Comparison of ENCODE assay signal across 8 cellular contexts in the genomic region with DNA sequence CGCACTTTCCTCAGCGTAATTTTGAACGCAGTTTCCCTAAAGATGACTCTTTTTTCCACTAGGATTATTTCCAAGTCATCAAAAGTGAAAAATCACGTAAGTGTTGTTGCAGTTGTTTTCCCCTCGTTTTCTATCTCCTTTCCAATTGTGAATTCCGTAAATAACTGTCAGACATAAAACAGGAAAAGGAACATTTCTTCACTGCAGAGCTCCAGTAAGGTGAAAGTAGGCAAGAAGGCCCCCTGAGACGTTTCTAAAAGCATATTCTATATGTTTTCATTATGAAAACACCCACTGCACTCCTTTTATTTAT. TPM values are rescaled to one million over a fixed set of nuclear protein-coding genes. Genes with fewer than 3 reads are reported as not detected.
DNase-seq lines count a peak whose midpoint lies in the region; ATAC-seq and TF ChIP-seq lines count a peak whose summit lies in the region.

No MANE protein-coding gene starts in this region.

- H2AFZ ChIP-seq in neuronal stem cell (ENCODE audit: low read length) = peak overlapping the region; percentile 96

- H3K18ac ChIP-seq in neuronal stem cell (ENCODE audit: low read length) = peak overlapping the region; percentile 89

- in situ Hi-C loops in Panc1 (cut with HindIII; ENCODE audit: low pct_unique_long_range_greater_than_20kb, low sequenced_read_pairs) = no loop called here

- CTCF ChIA-PET in Caco-2 (lab: Charles Lee) (no interaction called here), Panc1 (lab: Charles Lee) (interaction anchor here (0.7 kb wide), 1 partner anchor 758 kb away, joined by 3 read pairs; no protein-coding TSS in a partner anchor)

- H3K27me3 ChIP-seq in Caco-2 (replicated peaks; ENCODE audit: control insufficient read depth, insufficient read depth, low read length) = no peaks in the 10 kb centered on the region
- no peaks in the 10 kb centered on the region for H3K27me3 ChIP-seq in Panc1 (ENCODE audit: control insufficient read depth, insufficient read depth, low read length)
- H3K27me3 ChIP-seq in neuronal stem cell (ENCODE audit: control insufficient read depth in 3 of 3, insufficient read depth in 3 of 3, low read depth in 1 of 3, low read length in 3 of 3) = peaks cover 0 to 6% (median 0%) of the 10 kb centered on the region in 3 experiments

- peak overlapping the region; percentile 79 for H3K4me2 ChIP-seq in neuronal stem cell (ENCODE audit: insufficient read depth, low read length, poor library complexity, severe bottlenecking)

- H2BK5ac ChIP-seq in neuronal stem cell (ENCODE audit: low read length) = no peak overlapping the region

- H2BK12ac ChIP-seq in neuronal stem cell (ENCODE audit: low read length) = no peak overlapping the region

- ATAC-seq in Panc1 (no peak; the same call in 1 of the 2 replicates), GM18858 (IDR thresholded peaks at IDR 0.05; ENCODE audit: unreplicated experiment) (no peak)

- peak overlapping the region; percentile 82 for H3K4me3 Mint-ChIP-seq in Caco-2 (ENCODE audit: unreplicated experiment)

- peak overlapping the region; percentile 60 for H3K4me3 ChIP-seq in Caco-2 (ENCODE audit: low read depth, low read length)
- H3K4me3 ChIP-seq in Panc1 (ENCODE audit: low read depth in 2 of 2, low read length in 2 of 2) = peak overlapping the region; percentile 59 to 74
- H3K4me3 ChIP-seq in epithelial cell of esophagus (ENCODE audit: low read length) = peak overlapping the region; percentile 48
- H3K4me3 ChIP-seq in neuronal stem cell (ENCODE audit: low read length in 2 of 2) = peak overlapping the region; percentile 60 to 81

- H3K23ac ChIP-seq in neuronal stem cell (ENCODE audit: low read depth, low read length, poor library complexity) = no peak overlapping the region

- no peak overlapping the region for H4K91ac ChIP-seq in neuronal stem cell (ENCODE audit: low read depth, low read length, poor library complexity)

- H3K36me3 ChIP-seq in Caco-2 (ENCODE audit: control insufficient read depth, insufficient read depth, low read length) (no peaks in the 10 kb centered on the region), Panc1 (ENCODE audit: control insufficient read depth, insufficient read depth, low read length) (no peaks in the 10 kb centered on the region), neuronal stem cell (replicated peaks in 1 of 2; ENCODE audit: control insufficient read depth in 2 of 2, insufficient read depth in 2 of 2, low read length in 2 of 2) (no peaks in the 10 kb centered on the region)

- peaks cover 7% of the 10 kb centered on the region; the same call in 1 of the 2 replicates for H3K4me1 ChIP-seq in Caco-2
- H3K4me1 ChIP-seq in Panc1 (ENCODE audit: control insufficient read depth, insufficient read depth, low read length) = peaks cover 31% of the 10 kb centered on the region
- H3K4me1 ChIP-seq in neuronal stem cell (ENCODE audit: control insufficient read depth in 2 of 2, insufficient read depth in 1 of 2, low read depth in 1 of 2, low read length in 2 of 2) = peaks cover 0 to 5% of the 10 kb centered on the region in 2 donors

- H3K27me3 Mint-ChIP-seq in Caco-2 (ENCODE audit: insufficient read depth, unreplicated experiment) = no peaks in the 10 kb centered on the region

- H3K4ac ChIP-seq in neuronal stem cell (ENCODE audit: low read length) = no peak overlapping the region

- H2AK5ac ChIP-seq in neuronal stem cell (ENCODE audit: low read depth, low read length) = no peak overlapping the region

- no peaks in the 10 kb centered on the region for H3K4me1 Mint-ChIP-seq in Caco-2 (ENCODE audit: low read depth, unreplicated experiment)

- H2BK15ac ChIP-seq in neuronal stem cell (ENCODE audit: low read length) = no peak overlapping the region

- DNase-seq in Caco-2 = no peak
- no peak for DNase-seq in Panc1 (ENCODE audit: low read depth, low spot score)
- DNase-seq in epithelial cell of esophagus (ENCODE audit: low read depth) = no peak
- DNase-seq in neuronal stem cell (ENCODE audit: low spot score) = no peak
- no peak for DNase-seq in posterior cingulate gyrus
- DNase-seq in hippocampal formation (lab: John Stamatoyannopoulos, UW) = no peak
- no peak for DNase-seq in activated CD4-positive, alpha-beta T cell treated with anti-CD3 and anti-CD28 coated beads, Interleukin-2, amount 50 U/mL, for 48 hours

- BruUV-seq in Caco-2 (replicated peaks; lab: Mats Ljungman, UMichigan) (no TSS peak), Panc1 (replicated peaks; lab: Mats Ljungman, UMichigan) (no TSS peak)

- no CpG with 5 or more reads among the region's 7 CpGs for WGBS in neuronal stem cell (ENCODE audit: extremely low coverage in 2 of 2, insufficient read length in 2 of 2, insufficient replicate concordance in 1 of 2), 2 donors

- POLR2A ChIA-PET in Caco-2 (lab: Charles Lee) = interaction anchor here (0.6 kb wide), 2 partner anchors 484 to 592 kb away, joined by 3 to 8 read pairs; no protein-coding TSS in a partner anchor
- POLR2A ChIA-PET in Panc1 (lab: Charles Lee) = interaction anchor here (0.5 kb wide), 1 partner anchor 9 kb away, joined by 5 read pairs; no protein-coding TSS in a partner anchor

- no peak overlapping the region for H3K9ac ChIP-seq in neuronal stem cell (ENCODE audit: low read depth, low read length, poor library complexity)

- peak overlapping the region; percentile 39 for H3K27ac Mint-ChIP-seq in Caco-2 (ENCODE audit: unreplicated experiment)

- no peak overlapping the region for H3K14ac ChIP-seq in neuronal stem cell (ENCODE audit: low read length)

- peak overlapping the region; percentile 79 for H3K27ac ChIP-seq in Panc1 (ENCODE audit: low read length)
- H3K27ac ChIP-seq in neuronal stem cell (replicated peaks; ENCODE audit: low read length) = no peak overlapping the region

- H2BK120ac ChIP-seq in neuronal stem cell (ENCODE audit: low read depth, low read length) = no peak overlapping the region

- H4K8ac ChIP-seq in neuronal stem cell (ENCODE audit: low read depth, low read length) = no peak overlapping the region

- H3K36me3 Mint-ChIP-seq in Caco-2 (ENCODE audit: insufficient read depth, unreplicated experiment) = no peaks in the 10 kb centered on the region

- H3K79me1 ChIP-seq in neuronal stem cell (ENCODE audit: low read depth, low read length) = no peaks in the 10 kb centered on the region

- H3K9me3 ChIP-seq in Caco-2 (no peaks in the 10 kb centered on the region), Panc1 (ENCODE audit: control insufficient read depth, insufficient read depth, low read depth, low read length) (no peaks in the 10 kb centered on the region), neuronal stem cell (replicated peaks in 1 of 2; ENCODE audit: control insufficient read depth in 2 of 2, insufficient read depth in 1 of 2, low read depth in 1 of 2, low read length in 2 of 2) (no peaks in the 10 kb centered on the region)

- TF ChIP-seq CTCF in Caco-2 (IDR thresholded peaks at IDR 0.05; ENCODE audit: insufficient read depth in 1 of 2, low read depth in 1 of 2, low read length in 1 of 2, severe bottlenecking in 1 of 2, unreplicated experiment in 1 of 2) = no peak
- no peak for TF ChIP-seq CTCF in Panc1 (IDR thresholded peaks at IDR 0.05)
- no peak for TF ChIP-seq CTCF in epithelial cell of esophagus (IDR thresholded peaks at IDR 0.05; ENCODE audit: insufficient read depth, low read depth, low read length, missing control alignments)

- no peaks in the 10 kb centered on the region for H3K9me3 Mint-ChIP-seq in Caco-2 (ENCODE audit: unreplicated experiment)

- intact Hi-C loops in Caco-2 (cut with micrococcal nuclease; ENCODE audit: unreplicated experiment) (loop anchor here (2.0 kb wide), 1 partner anchor 16 kb away; no protein-coding TSS in a partner anchor), Panc1 (cut with micrococcal nuclease; ENCODE audit: unreplicated experiment) (no loop called here), posterior cingulate gyrus (cut with DNase I) (loop anchor here (1.0 to 5.0 kb wide), 2 partner anchors 18 to 40 kb away; a partner anchor contains a TSS)

RNA-seq across cellular contexts. Expression of a gene that starts 17.7 kb away (rescaled TPM):
- total RNA-seq in Caco-2 (2022) (1.0 and 4.3 TPM in 2 replicates), Panc1 (2021; ENCODE audit: unreplicated experiment) (10.3 TPM)
- polyA plus RNA-seq in Panc1 (2012; ENCODE audit: insufficient read length) = 5.3 TPM
- 1.1 TPM for polyA plus RNA-seq in neuronal stem cell (2013, experiment 1 of 2)
- polyA plus RNA-seq in neuronal stem cell (2013, experiment 2 of 2) = 1.1 TPM
